In genomic region chr22:33920927-33921575, GRCh38 we compare ENCODE assay signal across 8 cellular contexts. TPM values are rescaled to one million over a fixed set of nuclear protein-coding genes. Genes with fewer than 3 reads are reported as not detected.
DNase-seq lines count a peak whose midpoint lies in the region.

No MANE protein-coding gene starts in this region.

- peaks cover 25% of the 10 kb centered on the region for H3K27me3 Mint-ChIP-seq in activated naive CD8-positive, alpha-beta T cell

- peak overlapping the region; percentile 85 for H3K4me3 Mint-ChIP-seq in activated naive CD8-positive, alpha-beta T cell

- H3K36me3 Mint-ChIP-seq in activated naive CD8-positive, alpha-beta T cell = no peaks in the 10 kb centered on the region

- peaks cover 25% of the 10 kb centered on the region for H3K4me1 Mint-ChIP-seq in activated naive CD8-positive, alpha-beta T cell (ENCODE audit: low read depth)

- DNase-seq in Daoy (ENCODE audit: low read depth) = peak; percentile 96
- peak; percentile 90 for DNase-seq in GOT3 (lab: John Stamatoyannopoulos, UW)
- peak; percentile 96 for DNase-seq in LoVo (ENCODE audit: low spot score)
- DNase-seq in SK-N-MC (ENCODE audit: low read depth, low spot score) = no peak
- peak; percentile 95 for DNase-seq in glomerular visceral epithelial cell (ENCODE audit: extremely low spot score)
- peak; percentile 96 for DNase-seq in occipital lobe (lab: John Stamatoyannopoulos, UW)
- DNase-seq in superior temporal gyrus (ENCODE audit: extremely low spot score) = peak; percentile 96

- no peaks in the 10 kb centered on the region for H3K9me3 Mint-ChIP-seq in activated naive CD8-positive, alpha-beta T cell (ENCODE audit: low read depth)

- no peaks in the 10 kb centered on the region for H3K9me3 ChIP-seq in SK-N-MC (ENCODE audit: low read depth, low read length)

- no peak overlapping the region for H3K27ac Mint-ChIP-seq in activated naive CD8-positive, alpha-beta T cell

- H3K36me3 ChIP-seq in SK-N-MC (ENCODE audit: insufficient read depth, low read length) = no peaks in the 10 kb centered on the region

- peak overlapping the region; percentile 57 for H3K4me3 ChIP-seq in SK-N-MC

- no peak overlapping the region for H3K9ac ChIP-seq in SK-N-MC (ENCODE audit: insufficient read length)

- H3K27ac ChIP-seq in SK-N-MC = no peak overlapping the region

RNA-seq across cellular contexts. Expression of gene LARGE1, which starts 0.8 kb away (rescaled TPM):
- total RNA-seq in Daoy (2014; rRNA removed; shearing (Covaris generic)) = 9.1 and 18.0 TPM in 2 replicates
- total RNA-seq in occipital lobe = 37.3 TPM
